Comparison of ENCODE assay signal across 9 cellular contexts in genomic region chr11:64652586-64653387, GRCh38.
A peak's percentile ranks its signal among the peaks of the same experiment; 100 is the strongest.
DNase-seq lines count a peak whose midpoint lies in the region; ATAC-seq and TF ChIP-seq lines count a peak whose summit lies in the region.
"Had no signal": no experiment of that assay in that cellular context is flagged by ENCODE, and none has a peak within 500 bp of the region (broad histone marks: within the 10 kb centered on the region; RNA-seq: fewer than 3 reads in every experiment).

No MANE protein-coding gene starts in this region.

- TF ChIP-seq CTCF in VCaP (conservative IDR thresholded peaks at IDR 0.05) (peak; percentile 100), MCF 10A (IDR thresholded peaks at IDR 0.05; ENCODE audit: unreplicated experiment) (peak; percentile 97)

- peak; percentile 50 for DNase-seq in NK-92 treated with Interleukin-12 subunit alpha and Interleukin-12 subunit beta, amount 100 ng/mL, for 24 hours (lab: John Stamatoyannopoulos, UW)
- no peak for DNase-seq in NK-92 (lab: John Stamatoyannopoulos, UW; ENCODE audit: unreplicated experiment)
- peak; percentile 10 for DNase-seq in NCI-H2029 treated with DMSO at 0.1 percent for 48 hours (lab: John Stamatoyannopoulos, UW)
- DNase-seq in MCF 10A (ENCODE audit: unreplicated experiment), result peak; percentile 74
- DNase-seq in islet precursor cell, result peak; percentile 90
- DNase-seq in stimulated activated CD4-positive, alpha-beta T cell treated with anti-CD3 and anti-CD28 coated beads, Interleukin-1b, Interleukin-23, amount 100 ng/mL, for 1 hour (ENCODE audit: low read depth in 2 of 2), result peak; percentile 29 to 74

- H3K4me3 Mint-ChIP-seq in MCF 10A (ENCODE audit: unreplicated experiment), result no peak overlapping the region
- H3K4me3 Mint-ChIP-seq: stimulated activated naive CD8-positive, alpha-beta T cell treated with anti-CD3 and anti-CD28 coated beads, Interleukin-15, Interleukin-2, amounts not matched to agents 100 ng/mL and 50 ng/mL, for 24 hours had no signal

- H3K27ac ChIP-seq in VCaP, result peak overlapping the region; percentile 3; the same call in 1 of the 2 replicates

- H3K27me3 Mint-ChIP-seq in MCF 10A (ENCODE audit: insufficient read depth, unreplicated experiment), result no peaks in the 10 kb centered on the region

- H3K9me3 Mint-ChIP-seq in MCF 10A (ENCODE audit: unreplicated experiment), result no peaks in the 10 kb centered on the region
- H3K9me3 Mint-ChIP-seq: stimulated activated naive CD8-positive, alpha-beta T cell treated with anti-CD3 and anti-CD28 coated beads, Interleukin-15, Interleukin-2, amounts not matched to agents 100 ng/mL and 50 ng/mL, for 24 hours had no signal

- H3K36me3 Mint-ChIP-seq in MCF 10A (ENCODE audit: insufficient read depth, unreplicated experiment), result no peaks in the 10 kb centered on the region

- H3K4me1 Mint-ChIP-seq in MCF 10A (ENCODE audit: insufficient read depth, unreplicated experiment), result no peaks in the 10 kb centered on the region

- POLR2A ChIA-PET in MCF 10A (lab: Yijun Ruan, JAX), result interaction anchor here (0.8 kb wide), 1 partner anchor 204 kb away, joined by 3 read pairs; no protein-coding TSS in a partner anchor

- no peak for ATAC-seq in HG03521 (IDR thresholded peaks at IDR 0.05; ENCODE audit: unreplicated experiment)

- CTCF ChIA-PET in MCF 10A (lab: Yijun Ruan, JAX), result interaction anchor here (0.6 to 10.0 kb wide), 24 partner anchors 9 to 355 kb away, joined by 3 to 167 read pairs (median 4); partner anchors contain the start of gene RPS6KA4

- BruUV-seq in MCF 10A (replicated peaks; lab: Mats Ljungman, UMichigan), result no TSS peak

- H3K27ac Mint-ChIP-seq in MCF 10A (ENCODE audit: low read depth, unreplicated experiment), result no peak overlapping the region
- H3K27ac Mint-ChIP-seq: stimulated activated naive CD8-positive, alpha-beta T cell treated with anti-CD3 and anti-CD28 coated beads, Interleukin-15, Interleukin-2, amounts not matched to agents 100 ng/mL and 50 ng/mL, for 24 hours had no signal

- intact Hi-C loops in MCF 10A (cut with micrococcal nuclease), result loop anchor here (1.0 to 5.0 kb wide), 4 partner anchors 99 to 295 kb away; partner anchors contain the start of gene RPS6KA4
